ENCODE assay signal across 19 cellular contexts in the genomic region with DNA sequence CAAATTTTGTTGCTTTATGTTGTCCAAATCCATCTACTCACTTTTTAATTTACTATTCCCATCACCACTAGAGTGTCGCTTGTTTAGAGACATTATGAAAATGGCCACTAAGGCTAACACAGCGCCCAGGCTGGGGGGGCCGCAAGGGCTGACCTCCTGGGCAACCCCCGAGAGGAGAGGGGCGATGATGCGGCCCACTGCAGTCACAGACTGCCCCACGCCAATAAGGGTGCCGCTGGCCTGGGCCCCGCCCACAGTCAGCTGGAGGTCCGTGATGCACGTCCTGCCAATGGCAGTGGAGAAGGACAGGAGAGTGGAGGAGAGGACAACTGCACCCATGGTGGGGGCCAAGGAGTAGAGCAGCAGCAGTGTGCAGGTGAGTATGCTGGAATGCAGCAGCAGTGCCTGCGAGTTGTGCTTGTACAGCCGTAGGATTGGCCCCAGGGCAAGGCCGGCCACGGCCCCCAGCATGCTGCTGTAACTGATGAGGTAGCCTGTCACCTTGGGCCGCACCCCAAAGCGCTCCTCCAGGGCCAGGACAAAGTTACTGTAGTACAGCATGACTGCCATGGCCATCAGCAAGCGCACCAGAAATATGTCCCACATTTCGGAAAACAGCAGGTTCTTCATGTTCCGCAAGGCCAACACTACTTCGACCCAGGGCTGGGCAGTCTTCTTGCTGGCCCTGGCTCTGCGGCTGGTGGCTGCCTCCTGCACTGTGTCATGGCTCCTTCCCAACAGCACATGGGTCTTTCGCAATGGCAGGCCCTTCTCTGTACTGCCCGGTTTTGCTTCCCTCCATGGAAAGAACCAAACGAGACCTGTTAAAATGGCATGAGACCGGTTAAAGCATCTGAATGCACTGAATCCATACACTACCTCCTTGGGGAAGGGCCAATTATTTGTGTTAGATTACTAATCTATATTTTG. TPM values are rescaled to one million over a fixed set of nuclear protein-coding genes. Genes with fewer than 3 reads are reported as not detected.
DNase-seq lines count a peak whose midpoint lies in the region; ATAC-seq and TF ChIP-seq lines count a peak whose summit lies in the region.
"Had no signal": no experiment of that assay in that cellular context is flagged by ENCODE, and none has a peak within 500 bp of the region (broad histone marks: within the 10 kb centered on the region; RNA-seq: fewer than 3 reads in every experiment).

No MANE protein-coding gene starts in this region.

- H3K14ac ChIP-seq in IMR-90 (replicated peaks; ENCODE audit: low read depth, low read length), result no peak overlapping the region

- peak overlapping the region; percentile 28 for H3K27ac Mint-ChIP-seq in Calu3 (ENCODE audit: unreplicated experiment)

- in situ Hi-C loops in IMR-90 (cut with MboI; ENCODE audit: low sequenced_read_pairs), result no loop called here

- no peak overlapping the region for H2BK5ac ChIP-seq in IMR-90 (ENCODE audit: low read depth, low read length, poor library complexity, severe bottlenecking)

- TF ChIP-seq POLR2A in IMR-90 (IDR thresholded peaks at IDR 0.05; ENCODE audit: low read depth, low read length) (no peak), uterus (IDR thresholded peaks at IDR 0.05) (no peak)

- no peaks in the 10 kb centered on the region for H3K79me1 ChIP-seq in IMR-90 (ENCODE audit: low read depth in 1 of 2, low read length in 2 of 2)

- no peak for TF ChIP-seq RAD21 in IMR-90 (IDR thresholded peaks at IDR 0.05; ENCODE audit: low read length)

- H3K4me2 ChIP-seq in IMR-90 (ENCODE audit: low read depth, low read length), result no peak overlapping the region
- H3K4me2 ChIP-seq: PC-9 had no signal

- no peaks in the 10 kb centered on the region for H3K27me3 Mint-ChIP-seq in Calu3 (ENCODE audit: unreplicated experiment)
- H3K27me3 Mint-ChIP-seq: CD8-positive, alpha-beta memory T cell; IgD-negative memory B cell had no signal

- TF ChIP-seq CTCF in Calu3 (IDR thresholded peaks at IDR 0.05; ENCODE audit: unreplicated experiment) (no peak), IMR-90 (conservative IDR thresholded peaks at IDR 0.05; ENCODE audit: low read depth, low read length) (no peak), uterus (IDR thresholded peaks at IDR 0.05) (no peak), GM10266 (IDR thresholded peaks at IDR 0.05; ENCODE audit: control insufficient read depth, insufficient read depth, low read depth, missing control alignments) (no peak)

- dilution Hi-C loops in IMR-90 (cut with HindIII; ENCODE audit: low sequenced_read_pairs, unreplicated experiment), result no loop called here

- H2BK20ac ChIP-seq in IMR-90 (ENCODE audit: low read depth, low read length), result no peak overlapping the region

- H3K4me1 ChIP-seq in IMR-90 (ENCODE audit: control insufficient read depth, insufficient read depth, low read length) (no peaks in the 10 kb centered on the region), uterus (no peaks in the 10 kb centered on the region)
- H3K4me1 ChIP-seq: SJSA1 had no signal

- no peaks in the 10 kb centered on the region for H3K9me1 ChIP-seq in IMR-90 (ENCODE audit: insufficient read depth, low read length)

- no peaks in the 10 kb centered on the region for H4K20me1 ChIP-seq in IMR-90 (ENCODE audit: insufficient read depth, low read length)

- no peak overlapping the region for H3K27ac ChIP-seq in IMR-90 (ENCODE audit: insufficient read depth, low read length)
- no peak overlapping the region for H3K27ac ChIP-seq in uterus
- H3K27ac ChIP-seq: RWPE1, SJSA1 had no signal

- POLR2A ChIA-PET in IMR-90 (lab: Charles Lee; ENCODE audit: unreplicated experiment), result no interaction called here

- no peak overlapping the region for H3K18ac ChIP-seq in IMR-90 (ENCODE audit: low read depth, low read length)

- CTCF ChIA-PET in Calu3 (lab: Charles Lee), result no interaction called here
- CTCF ChIA-PET in IMR-90 (lab: Yijun Ruan, JAX), result interaction anchor here (1.2 kb wide), 1 partner anchor 44 kb away, joined by 3 read pairs; no protein-coding TSS in a partner anchor

- BruUV-seq in Calu3 (replicated peaks; lab: Mats Ljungman, UMichigan) (no TSS peak), IMR-90 (replicated peaks; lab: Mats Ljungman, UMichigan) (no TSS peak)

- peaks cover 14% of the 10 kb centered on the region for H3K36me3 Mint-ChIP-seq in Calu3 (ENCODE audit: insufficient read depth, unreplicated experiment)

- H3K4me3 Mint-ChIP-seq in Calu3 (ENCODE audit: low read depth, unreplicated experiment), result no peak overlapping the region
- H3K4me3 Mint-ChIP-seq: CD8-positive, alpha-beta memory T cell; IgD-negative memory B cell had no signal

- no peak overlapping the region for H3K56ac ChIP-seq in IMR-90 (ENCODE audit: extremely low read depth, insufficient read depth, low read length)

- no peak for ATAC-seq in IMR-90 (ENCODE audit: low read depth)
- peak; percentile 4 for ATAC-seq in left colon
- ATAC-seq in sciatic nerve, result peak; percentile 15
- no peak for ATAC-seq in HG03520 (IDR thresholded peaks at IDR 0.05; ENCODE audit: unreplicated experiment)

- H3K27me3 ChIP-seq in IMR-90 (ENCODE audit: control insufficient read depth, insufficient read depth, low read length) (no peaks in the 10 kb centered on the region), uterus (no peaks in the 10 kb centered on the region)
- H3K27me3 ChIP-seq: SJSA1 had no signal

- no peak overlapping the region for H4K8ac ChIP-seq in IMR-90 (ENCODE audit: low read depth in 2 of 2, low read length in 2 of 2)

- no peak overlapping the region for H3K4ac ChIP-seq in IMR-90 (ENCODE audit: low read depth, low read length)

- H2AK5ac ChIP-seq in IMR-90 (ENCODE audit: low read depth, low read length), result no peak overlapping the region

- no peak for DNase-seq in Calu3
- no peak for DNase-seq in IMR-90
- no peak for DNase-seq in left colon
- no peak for DNase-seq in sciatic nerve (ENCODE audit: low spot score)
- DNase-seq in OCI-M1 (lab: John Stamatoyannopoulos, UW), result no peak
- no peak for DNase-seq in uterus
- DNase-seq in GM10266 (ENCODE audit: extremely low spot score), result no peak
- DNase-seq: C1 segment of cervical spinal cord; CD8-positive, alpha-beta memory T cell; MM.1S; NCI-H1694 treated with DMSO at 0.1 percent for 48 hours; NCI-H2107; NCI-H510A; NCI-H82; PC-9 had no signal

- no peak overlapping the region for H3K23ac ChIP-seq in IMR-90 (ENCODE audit: low read depth, low read length)

- H2BK120ac ChIP-seq in IMR-90 (ENCODE audit: low read depth, low read length), result no peak overlapping the region

- intact Hi-C loops in Calu3 (cut with micrococcal nuclease; ENCODE audit: unreplicated experiment), result no loop called here
- intact Hi-C loops in IMR-90 (cut with micrococcal nuclease), result no loop called here
- intact Hi-C loops in left colon (cut with DNase I, micrococcal nuclease), result no loop called here
- intact Hi-C loops in sciatic nerve (cut with DNase I), result no loop called here
- intact Hi-C loops in uterus (cut with DNase I; ENCODE audit: low total_unique reads), result no loop called here

- H3K36me3 ChIP-seq in IMR-90 (ENCODE audit: control insufficient read depth, insufficient read depth, low read length), result peaks cover 10% of the 10 kb centered on the region
- no peaks in the 10 kb centered on the region for H3K36me3 ChIP-seq in uterus

- no peaks in the 10 kb centered on the region for H3K9me3 Mint-ChIP-seq in Calu3 (ENCODE audit: low read depth, unreplicated experiment)
- H3K9me3 Mint-ChIP-seq: CD8-positive, alpha-beta memory T cell; IgD-negative memory B cell had no signal

- no peak overlapping the region for H4K91ac ChIP-seq in IMR-90 (ENCODE audit: insufficient read depth, low read depth, low read length)

- WGBS in IMR-90 (ENCODE audit: extremely low coverage in 2 of 2, insufficient read length in 1 of 2), 2 experiments, result 98% methylated on average over 9 of the region's 26 CpGs; no CpG with 5 or more reads in 1 of the 2 experiments

- no peaks in the 10 kb centered on the region for H3K4me1 Mint-ChIP-seq in Calu3 (ENCODE audit: low read depth, unreplicated experiment)
- H3K4me1 Mint-ChIP-seq: CD8-positive, alpha-beta memory T cell had no signal

- H3K4me3 ChIP-seq in IMR-90 (ENCODE audit: insufficient read depth, low read depth, low read length), result no peak overlapping the region
- H3K4me3 ChIP-seq in uterus, result no peak overlapping the region
- H3K4me3 ChIP-seq: PC-9, SJSA1 had no signal

- H2AK9ac ChIP-seq in IMR-90 (replicated peaks; ENCODE audit: low read depth, low read length, poor library complexity), result no peak overlapping the region

- H2AFZ ChIP-seq in IMR-90 (replicated peaks; ENCODE audit: low read length, poor library complexity), result no peak overlapping the region
- H2AFZ ChIP-seq: PC-9 had no signal

- H2BK15ac ChIP-seq in IMR-90 (ENCODE audit: low read depth, low read length), result no peak overlapping the region

- H4K5ac ChIP-seq in IMR-90 (ENCODE audit: low read depth, low read length), result no peak overlapping the region

- no peak overlapping the region for H3K9ac ChIP-seq in IMR-90 (ENCODE audit: low read depth, low read length)

- H3K9me3 ChIP-seq in IMR-90 (ENCODE audit: control insufficient read depth, insufficient read depth, low read length), result no peaks in the 10 kb centered on the region
- no peaks in the 10 kb centered on the region for H3K9me3 ChIP-seq in uterus
- H3K9me3 ChIP-seq: SJSA1 had no signal

TF ChIP-seq in IMR-90, 13 proteins besides CTCF, POLR2A, EP300 and RAD21:
- TF ChIP-seq USF2 (IDR thresholded peaks at IDR 0.05; ENCODE audit: low read depth, low read length) (no peak), CEBPB (IDR thresholded peaks at IDR 0.05; ENCODE audit: low read depth, low read length) (peak; percentile 67)

RNA-seq across cellular contexts. Expression of gene TMEM182, which starts 43.2 kb away (rescaled TPM):
- 12.1 and 12.9 TPM in 2 replicates for total RNA-seq in Calu3 (2022)
- 1.3 and 1.4 TPM in 2 replicates for total RNA-seq in IMR-90 (2012; rRNA removed)
- 0.89 and 1.4 TPM in 2 replicates for polyA plus RNA-seq in IMR-90 (2012; rRNA removed)
- 0.39 and 0.76 TPM in 2 replicates for polyA plus RNA-seq in IMR-90 (2012; cell fraction: cytosol; rRNA removed)
- polyA plus RNA-seq in IMR-90 (2012; cell fraction: nucleus; rRNA removed; ENCODE audit: low replicate concordance), result 0.14 and 1.2 TPM in 2 replicates
- 1 to 10 TPM; 2.5 to 2.6 TPM for total RNA-seq in left colon
- total RNA-seq in sciatic nerve, result 2.6 TPM
- 1 to 10 TPM in 2 of 4 donors, under 1 TPM in 2; under 0.01 to 3.5 (median 0.86) TPM for total RNA-seq in uterus

Comparison
In these comparisons a context has a peak if more than half of its experiments do, and no peak if none do; other contexts are left out.
1. ATAC-seq: peak in left colon (single experiment) and sciatic nerve (single experiment); none in IMR-90 (single experiment) and HG03520 (single experiment).